1 cellular context compared by ENCODE assay signal in genomic region chr1:231626535-231626950, GRCh38.
TF ChIP-seq lines count a peak whose summit lies in the region.

Gene DISC1 (plus strand): TSS chr1:231626790. CDS start chr1:231626868, 78 bp downstream.

TF ChIP-seq in HepG2, 621 proteins besides CTCF, POLR2A, EP300 and RAD21 (continued from another document and continues in another):
- TF ChIP-seq ZBTB44 (CRISPR knock-in tag; IDR thresholded peaks at IDR 0.05) = no peak
- TF ChIP-seq NRL (CRISPR knock-in tag; IDR thresholded peaks at IDR 0.05; ENCODE audit: borderline replicate concordance) = no peak
- TF ChIP-seq SP1 (IDR thresholded peaks at IDR 0.05) = no peak
- TF ChIP-seq SP1 (CRISPR knock-in tag; IDR thresholded peaks at IDR 0.05) = no peak
- no peak for TF ChIP-seq ZNF484 (CRISPR knock-in tag; IDR thresholded peaks at IDR 0.05; ENCODE audit: borderline replicate concordance, low read depth)
- no peak for TF ChIP-seq MBNL3 (CRISPR knock-in tag; conservative IDR thresholded peaks at IDR 0.05)
- TF ChIP-seq IKZF4 (CRISPR knock-in tag; IDR thresholded peaks at IDR 0.05; ENCODE audit: borderline replicate concordance, low read depth, not compliant biosample characterization) = no peak
- no peak for TF ChIP-seq ZNF296 (CRISPR knock-in tag; conservative IDR thresholded peaks at IDR 0.05)
- TF ChIP-seq MTA3 (CRISPR knock-in tag; IDR thresholded peaks at IDR 0.05) = no peak
- TF ChIP-seq POLR2AphosphoS2 (IDR thresholded peaks at IDR 0.05; ENCODE audit: low read depth, low read length) = no peak
- TF ChIP-seq ZNF761 (CRISPR knock-in tag; conservative IDR thresholded peaks at IDR 0.05) = no peak; the same call in 1 of the 2 replicates
- peak; percentile 71 for TF ChIP-seq YY1 (IDR thresholded peaks at IDR 0.05; ENCODE audit: insufficient read depth, insufficient replicate concordance, low read depth, low read length)
- TF ChIP-seq ZNF605 (CRISPR knock-in tag; IDR thresholded peaks at IDR 0.05) = no peak
- no peak; the same call in none of the 2 replicates for TF ChIP-seq ZNF800 (CRISPR knock-in tag; IDR thresholded peaks at IDR 0.05)
- TF ChIP-seq HMGXB4 (CRISPR knock-in tag; IDR thresholded peaks at IDR 0.05; ENCODE audit: borderline replicate concordance in 1 of 2, low read depth in 1 of 2) = peak in 1 of 2 experiments; percentile 41; a peak in 2 of 4 replicates
- 0 out of 2 replicates have a peak, but pooled peaks have one; percentile 30 for TF ChIP-seq ZNF609 (CRISPR knock-in tag; IDR thresholded peaks at IDR 0.05; ENCODE audit: borderline replicate concordance)
- TF ChIP-seq SALL1 (CRISPR knock-in tag; IDR thresholded peaks at IDR 0.05) = peak; percentile 77
- no peak for TF ChIP-seq UBTF (CRISPR knock-in tag; IDR thresholded peaks at IDR 0.05)
- no peak for TF ChIP-seq ZNF143 (CRISPR knock-in tag; IDR thresholded peaks at IDR 0.05)
- TF ChIP-seq ZNF558 (CRISPR knock-in tag; IDR thresholded peaks at IDR 0.05; ENCODE audit: borderline replicate concordance) = no peak
- TF ChIP-seq TRAFD1 (CRISPR knock-in tag; IDR thresholded peaks at IDR 0.05; ENCODE audit: borderline replicate concordance) = no peak
- no peak for TF ChIP-seq TRIM24 (CRISPR knock-in tag; IDR thresholded peaks at IDR 0.05)
- no peak for TF ChIP-seq ZNF83 (CRISPR knock-in tag; IDR thresholded peaks at IDR 0.05; ENCODE audit: borderline replicate concordance)
- TF ChIP-seq MXI1 (IDR thresholded peaks at IDR 0.05; ENCODE audit: borderline replicate concordance, low read depth, low read length) = peak; percentile 55; the same call in 1 of the 3 replicates
- no peak for TF ChIP-seq TRIM22 (IDR thresholded peaks at IDR 0.05)
- no peak for TF ChIP-seq ZMAT5 (CRISPR knock-in tag; IDR thresholded peaks at IDR 0.05; ENCODE audit: borderline replicate concordance, low read depth)
- TF ChIP-seq SALL2 (CRISPR knock-in tag; IDR thresholded peaks at IDR 0.05) = no peak
- no peak for TF ChIP-seq SP5 (CRISPR knock-in tag; IDR thresholded peaks at IDR 0.05; ENCODE audit: borderline replicate concordance, low read depth)
- TF ChIP-seq SSRP1 (CRISPR knock-in tag; IDR thresholded peaks at IDR 0.05) = no peak
- TF ChIP-seq SKI (IDR thresholded peaks at IDR 0.05; ENCODE audit: partially characterized antibody) = no peak
- no peak for TF ChIP-seq ZBTB4 (CRISPR knock-in tag; IDR thresholded peaks at IDR 0.05; ENCODE audit: borderline replicate concordance)
- no peak; the same call in 1 of the 2 replicates for TF ChIP-seq E2F2 (CRISPR knock-in tag; IDR thresholded peaks at IDR 0.05; ENCODE audit: borderline replicate concordance)
- no peak for TF ChIP-seq FOXA1 (IDR thresholded peaks at IDR 0.05)
- TF ChIP-seq FOXA1 (CRISPR knock-in tag; IDR thresholded peaks at IDR 0.05) = peak; percentile 40; the same call in 1 of the 2 replicates
- TF ChIP-seq CCDC6 (CRISPR knock-in tag; IDR thresholded peaks at IDR 0.05) = no peak
- TF ChIP-seq CBX5 (CRISPR knock-in tag; IDR thresholded peaks at IDR 0.05; ENCODE audit: borderline replicate concordance) = peak; percentile 83; the same call in 1 of the 2 replicates
- no peak for TF ChIP-seq BATF2 (CRISPR knock-in tag; IDR thresholded peaks at IDR 0.05)
